Comparison of ENCODE assay signal across 17 cellular contexts in genomic region chrX:110509778-110510510, GRCh38.
DNase-seq lines count a peak whose midpoint lies in the region; ATAC-seq, FAIRE-seq and TF ChIP-seq lines count a peak whose summit lies in the region.
"Had no signal": no experiment of that assay in that cellular context is flagged by ENCODE, and none has a peak within 500 bp of the region (broad histone marks: within the 10 kb centered on the region; RNA-seq: fewer than 3 reads in every experiment).

No MANE protein-coding gene starts in this region.

- no peak overlapping the region for H3K4me2 ChIP-seq in neural progenitor cell

- TF ChIP-seq CTCF in fibroblast of pulmonary artery (IDR thresholded peaks at IDR 0.05; ENCODE audit: low read length, missing control alignments) (no peak), neural progenitor cell (IDR thresholded peaks at IDR 0.05) (no peak), stomach (IDR thresholded peaks at IDR 0.05) (no peak), gastroesophageal sphincter (IDR thresholded peaks at IDR 0.05) (no peak)

- peak overlapping the region; percentile 33 for H3K4me3 Mint-ChIP-seq in neural progenitor cell
- H3K4me3 Mint-ChIP-seq: activated CD4-positive, alpha-beta memory T cell treated with anti-CD3 and anti-CD28 coated beads for 36 hours; activated T-helper 17 cell treated with anti-CD3 and anti-CD28 coated beads, Interleukin-2, amount 50 U/mL, for 72 hours; nephron had no signal

- H3K36me3 Mint-ChIP-seq in neural progenitor cell = no peaks in the 10 kb centered on the region
- H3K36me3 Mint-ChIP-seq: activated CD4-positive, alpha-beta memory T cell treated with anti-CD3 and anti-CD28 coated beads for 36 hours had no signal

- H3K9ac ChIP-seq in NT2/D1 (ENCODE audit: insufficient read length, low read depth) (no peak overlapping the region), neural progenitor cell (no peak overlapping the region)

- FAIRE-seq in HTR-8/SVneo (lab: Jason Lieb, UNC) = no peak

- H2AFZ ChIP-seq in neural progenitor cell (replicated peaks) = no peak overlapping the region

- TF ChIP-seq POLR2A in stomach (IDR thresholded peaks at IDR 0.05) (no peak), gastroesophageal sphincter (IDR thresholded peaks at IDR 0.05) (no peak)

- 10 to 31% (median 20%) methylated on average over 2 of the region's 2 CpGs for WGBS in stomach, 5 donors
- 20 to 42% methylated on average over 2 of the region's 2 CpGs for WGBS in gastroesophageal sphincter (ENCODE audit: low coverage in 1 of 2), 2 donors

- 0 out of 2 replicates have a peak, but pooled peaks cover 6% of the 10 kb centered on the region for H3K9me3 ChIP-seq in NT2/D1 (ENCODE audit: insufficient read depth, low read length)
- no peaks in the 10 kb centered on the region for H3K9me3 ChIP-seq in neural progenitor cell (ENCODE audit: low read depth)
- peaks cover 0 to 6% (median 0%) of the 10 kb centered on the region in 4 donors for H3K9me3 ChIP-seq in stomach
- no peaks in the 10 kb centered on the region for H3K9me3 ChIP-seq in gastroesophageal sphincter
- H3K9me3 ChIP-seq: left lung, right lobe of liver had no signal

- H3K4me3 ChIP-seq in NT2/D1 (ENCODE audit: insufficient read length, low read depth) (no peak overlapping the region), fibroblast of pulmonary artery (replicated peaks; ENCODE audit: low read depth, low read length) (no peak overlapping the region), neural progenitor cell (no peak overlapping the region), stomach (no peak overlapping the region), gastroesophageal sphincter (no peak overlapping the region)
- H3K4me3 ChIP-seq: left lung, right lobe of liver had no signal

- peaks cover 2% of the 10 kb centered on the region for H3K27me3 Mint-ChIP-seq in neural progenitor cell (ENCODE audit: insufficient read depth, low read depth)
- H3K27me3 Mint-ChIP-seq: activated CD4-positive, alpha-beta memory T cell treated with anti-CD3 and anti-CD28 coated beads for 36 hours; activated T-helper 17 cell treated with anti-CD3 and anti-CD28 coated beads, Interleukin-2, amount 50 U/mL, for 72 hours had no signal

- H3K36me3 ChIP-seq in NT2/D1 (ENCODE audit: insufficient read depth, insufficient read length, low read length) (no peaks in the 10 kb centered on the region), neural progenitor cell (no peaks in the 10 kb centered on the region), stomach (no peaks in the 10 kb centered on the region), gastroesophageal sphincter (no peaks in the 10 kb centered on the region)
- H3K36me3 ChIP-seq: left lung, right lobe of liver had no signal

- H3K27ac Mint-ChIP-seq in neural progenitor cell = peak overlapping the region; percentile 98
- H3K27ac Mint-ChIP-seq: activated CD4-positive, alpha-beta memory T cell treated with anti-CD3 and anti-CD28 coated beads for 36 hours; activated T-helper 17 cell treated with anti-CD3 and anti-CD28 coated beads, Interleukin-2, amount 50 U/mL, for 72 hours had no signal

- H4K20me1 ChIP-seq in neural progenitor cell (ENCODE audit: low read depth) = no peaks in the 10 kb centered on the region

- H3K27ac ChIP-seq in neural progenitor cell = no peak overlapping the region
- H3K27ac ChIP-seq in stomach = no peak overlapping the region
- no peak overlapping the region for H3K27ac ChIP-seq in gastroesophageal sphincter
- H3K27ac ChIP-seq: foreskin keratinocyte, left lung, right lobe of liver had no signal

- DNase-seq in GM04503 (ENCODE audit: low read depth) (peak; percentile 16), NT2/D1 (ENCODE audit: low read depth, low spot score) (peak; percentile 25), fibroblast of pulmonary artery (ENCODE audit: low read depth) (peak; percentile 3), neural progenitor cell (ENCODE audit: low spot score) (peak; percentile 41), stomach (no peak), HTR-8/SVneo (ENCODE audit: insufficient read length, low spot score) (no peak)
- DNase-seq: activated CD4-positive, alpha-beta memory T cell treated with anti-CD3 and anti-CD28 coated beads for 36 hours; GDM1; left lung; NCI-H1048; NCI-H446 treated with DMSO at 0.1 percent for 48 hours; right lobe of liver had no signal

- intact Hi-C loops in stomach (cut with DNase I; ENCODE audit: low total_unique reads) = no loop called here

- H3K27me3 ChIP-seq in NT2/D1 (ENCODE audit: insufficient read depth, insufficient read length) (no peaks in the 10 kb centered on the region), neural progenitor cell (no peaks in the 10 kb centered on the region), stomach (peaks cover 0 to 9% (median 0%) of the 10 kb centered on the region in 3 donors), gastroesophageal sphincter (no peaks in the 10 kb centered on the region)
- H3K27me3 ChIP-seq: foreskin keratinocyte, left lung, right lobe of liver had no signal

- peaks cover 27% of the 10 kb centered on the region for H3K4me1 Mint-ChIP-seq in neural progenitor cell
- H3K4me1 Mint-ChIP-seq: activated T-helper 17 cell treated with anti-CD3 and anti-CD28 coated beads, Interleukin-2, amount 50 U/mL, for 72 hours had no signal

- H3K4me1 ChIP-seq in NT2/D1 (ENCODE audit: insufficient read depth, insufficient read length) = no peaks in the 10 kb centered on the region
- peaks cover 21% of the 10 kb centered on the region for H3K4me1 ChIP-seq in neural progenitor cell
- H3K4me1 ChIP-seq in stomach = no peaks in the 10 kb centered on the region
- H3K4me1 ChIP-seq in gastroesophageal sphincter = no peaks in the 10 kb centered on the region
- H3K4me1 ChIP-seq: foreskin keratinocyte, left lung, right lobe of liver had no signal

- H3F3A ChIP-seq in neural progenitor cell (ENCODE audit: low read depth) = no peaks in the 10 kb centered on the region

- H3K79me2 ChIP-seq in neural progenitor cell (ENCODE audit: low read depth) = no peaks in the 10 kb centered on the region

- no peak for ATAC-seq in HG03095 (IDR thresholded peaks at IDR 0.05; ENCODE audit: unreplicated experiment)
- no peak for ATAC-seq in gastroesophageal sphincter
- ATAC-seq: activated T-helper 17 cell treated with anti-CD3 and anti-CD28 coated beads, Interleukin-2, amount 50 U/mL, for 72 hours; foreskin keratinocyte; left lung; right lobe of liver had no signal

- peaks cover 1% of the 10 kb centered on the region for H3K9me3 Mint-ChIP-seq in neural progenitor cell
- H3K9me3 Mint-ChIP-seq: activated CD4-positive, alpha-beta memory T cell treated with anti-CD3 and anti-CD28 coated beads for 36 hours; activated T-helper 17 cell treated with anti-CD3 and anti-CD28 coated beads, Interleukin-2, amount 50 U/mL, for 72 hours; nephron had no signal

- TF ChIP-seq EP300 in stomach (IDR thresholded peaks at IDR 0.05) (no peak), gastroesophageal sphincter (IDR thresholded peaks at IDR 0.05) (no peak)

Comparison
In these comparisons a context has a peak if more than half of its experiments do, and no peak if none do; other contexts are left out.
1. DNase-seq: peak in GM04503 (single experiment), NT2/D1 (single experiment), fibroblast of pulmonary artery (single experiment) and neural progenitor cell (single experiment); none in stomach (single experiment) and HTR-8/SVneo (single experiment).